12 cellular contexts compared by ENCODE assay signal in genomic region chr18:63224574-63224973, GRCh38.
DNase-seq lines count a peak whose midpoint lies in the region; ATAC-seq and TF ChIP-seq lines count a peak whose summit lies in the region.
"Had no signal": no experiment of that assay in that cellular context is flagged by ENCODE, and none has a peak within 500 bp of the region (broad histone marks: within the 10 kb centered on the region; RNA-seq: fewer than 3 reads in every experiment).

No MANE protein-coding gene starts in this region.

- no peak for TF ChIP-seq CTCF in GM10248 (IDR thresholded peaks at IDR 0.05; ENCODE audit: control extremely low read depth, extremely low read depth, low read depth, missing control alignments)
- no peak for TF ChIP-seq CTCF in suprapubic skin (IDR thresholded peaks at IDR 0.05)

- peak overlapping the region; percentile 27 to 95 (median 29) for H3K27ac Mint-ChIP-seq in CD4-positive, CD25-positive, alpha-beta regulatory T cell
- H3K27ac Mint-ChIP-seq in activated CD4-positive, alpha-beta T cell treated with anti-CD3 and anti-CD28 coated beads, Interleukin-2, amount 10 ng/mL, durations not matched to agents 7 days and 5 days, result peak overlapping the region; percentile 36
- H3K27ac Mint-ChIP-seq: brain had no signal

- peak overlapping the region in 2 of 4 donors; percentile 56 to 72 for H3K4me3 Mint-ChIP-seq in CD4-positive, CD25-positive, alpha-beta regulatory T cell
- H3K4me3 Mint-ChIP-seq in activated CD4-positive, alpha-beta T cell treated with anti-CD3 and anti-CD28 coated beads, Interleukin-2, amount 10 ng/mL, durations not matched to agents 7 days and 5 days, result no peak overlapping the region
- H3K4me3 Mint-ChIP-seq: brain had no signal

- peak; percentile 50 to 55 for ATAC-seq in CD4-positive, CD25-positive, alpha-beta regulatory T cell (ENCODE audit: low read depth in 2 of 2)
- peak; percentile 64 for ATAC-seq in GM21423 (IDR thresholded peaks at IDR 0.05; ENCODE audit: unreplicated experiment)

- H3K27ac ChIP-seq in CD4-positive, CD25-positive, alpha-beta regulatory T cell (ENCODE audit: insufficient read depth, low read length, poor library complexity, severe bottlenecking), result no peak overlapping the region
- no peak overlapping the region for H3K27ac ChIP-seq in suprapubic skin
- H3K27ac ChIP-seq: neutrophil, tibial artery had no signal

- H3K9me3 ChIP-seq in CD4-positive, CD25-positive, alpha-beta regulatory T cell (ENCODE audit: control insufficient read depth in 2 of 2, low read length in 2 of 2), result no peaks in the 10 kb centered on the region
- no peaks in the 10 kb centered on the region for H3K9me3 ChIP-seq in suprapubic skin
- H3K9me3 ChIP-seq: neutrophil had no signal

- H3K4me1 ChIP-seq in CD4-positive, CD25-positive, alpha-beta regulatory T cell (ENCODE audit: control insufficient read depth, insufficient read depth, low read length, poor library complexity, severe bottlenecking), result peaks cover 32% of the 10 kb centered on the region
- peaks cover 3% of the 10 kb centered on the region for H3K4me1 ChIP-seq in suprapubic skin

- peaks cover 27% of the 10 kb centered on the region for H3K36me3 Mint-ChIP-seq in CD4-positive, CD25-positive, alpha-beta regulatory T cell
- peaks cover 80% of the 10 kb centered on the region for H3K36me3 Mint-ChIP-seq in activated CD4-positive, alpha-beta T cell treated with anti-CD3 and anti-CD28 coated beads, Interleukin-2, amount 10 ng/mL, durations not matched to agents 7 days and 5 days (ENCODE audit: low read depth)

- TF ChIP-seq EP300 in suprapubic skin (IDR thresholded peaks at IDR 0.05), result no peak

- H3K4me3 ChIP-seq in CD4-positive, CD25-positive, alpha-beta regulatory T cell (ENCODE audit: low read depth, low read length), result peak overlapping the region; percentile 37
- no peak overlapping the region for H3K4me3 ChIP-seq in suprapubic skin
- H3K4me3 ChIP-seq: tibial artery had no signal

- peaks cover 2% of the 10 kb centered on the region for H3K36me3 ChIP-seq in CD4-positive, CD25-positive, alpha-beta regulatory T cell (ENCODE audit: control insufficient read depth, insufficient read depth, low read length)
- no peaks in the 10 kb centered on the region for H3K36me3 ChIP-seq in suprapubic skin
- H3K36me3 ChIP-seq: neutrophil, tibial artery had no signal

- H3K9me3 Mint-ChIP-seq in CD4-positive, CD25-positive, alpha-beta regulatory T cell, result peaks cover 0 to 4% (median 0%) of the 10 kb centered on the region in 7 donors
- H3K9me3 Mint-ChIP-seq in activated CD4-positive, alpha-beta T cell treated with anti-CD3 and anti-CD28 coated beads, Interleukin-2, amount 10 ng/mL, durations not matched to agents 7 days and 5 days, result peaks cover 9% of the 10 kb centered on the region

- CTCF ChIA-PET in activated CD4-positive, alpha-beta T cell treated with anti-CD3 and anti-CD28 coated beads, Interleukin-2, amount 10 ng/mL, durations not matched to agents 7 days and 5 days (lab: Charles Lee), result interaction anchor here (0.6 to 2.9 kb wide), 5 partner anchors 13 to 332 kb away, joined by 3 to 13 read pairs (median 4); no protein-coding TSS in a partner anchor
- CTCF ChIA-PET in GM10248 (lab: Yijun Ruan, JAX), result interaction anchor here (0.7 to 2.4 kb wide), 10 partner anchors 8 to 95 kb away, joined by 3 to 6 read pairs (median 3); partner anchors contain the start of gene BCL2

- WGBS in suprapubic skin, result 94% methylated on average over 1 of the region's 1 CpG

- no peak for DNase-seq in CD4-positive, CD25-positive, alpha-beta regulatory T cell
- DNase-seq in activated CD4-positive, alpha-beta T cell treated with anti-CD3 and anti-CD28 coated beads, Interleukin-2, amount 10 ng/mL, durations not matched to agents 7 days and 5 days, result no peak
- DNase-seq in glomerular visceral epithelial cell (ENCODE audit: extremely low spot score) (peak; percentile 20), KG1 (lab: John Stamatoyannopoulos, UW) (no peak), NCI-H187 treated with DMSO at 0.1 percent for 48 hours (lab: John Stamatoyannopoulos, UW) (no peak), GM10248 (ENCODE audit: extremely low spot score) (no peak), suprapubic skin (ENCODE audit: low spot score in 2 of 2) (no peak)
- DNase-seq: erythroblast, tibial artery had no signal

- POLR2A ChIA-PET in activated CD4-positive, alpha-beta T cell treated with anti-CD3 and anti-CD28 coated beads, Interleukin-2, amount 10 ng/mL, durations not matched to agents 7 days and 5 days (lab: Charles Lee), result interaction anchor here (0.7 kb wide), 2 partner anchors 25 to 31 kb away, joined by 3 read pairs; no protein-coding TSS in a partner anchor
- POLR2A ChIA-PET in GM10248 (lab: Yijun Ruan, JAX), result no interaction called here

- peaks cover 57 to 87% (median 61%) of the 10 kb centered on the region in 4 donors for H3K4me1 Mint-ChIP-seq in CD4-positive, CD25-positive, alpha-beta regulatory T cell
- peaks cover 74% of the 10 kb centered on the region for H3K4me1 Mint-ChIP-seq in activated CD4-positive, alpha-beta T cell treated with anti-CD3 and anti-CD28 coated beads, Interleukin-2, amount 10 ng/mL, durations not matched to agents 7 days and 5 days
- H3K4me1 Mint-ChIP-seq: brain had no signal

- no peak for TF ChIP-seq POLR2A in suprapubic skin (IDR thresholded peaks at IDR 0.05)

- no peaks in the 10 kb centered on the region for H3K27me3 Mint-ChIP-seq in CD4-positive, CD25-positive, alpha-beta regulatory T cell
- no peaks in the 10 kb centered on the region for H3K27me3 Mint-ChIP-seq in activated CD4-positive, alpha-beta T cell treated with anti-CD3 and anti-CD28 coated beads, Interleukin-2, amount 10 ng/mL, durations not matched to agents 7 days and 5 days
- H3K27me3 Mint-ChIP-seq: brain had no signal

- no peaks in the 10 kb centered on the region for H3K27me3 ChIP-seq in CD4-positive, CD25-positive, alpha-beta regulatory T cell (ENCODE audit: control insufficient read depth, insufficient read depth, low read length)
- H3K27me3 ChIP-seq in suprapubic skin, result no peaks in the 10 kb centered on the region
- H3K27me3 ChIP-seq: neutrophil, tibial artery had no signal
